ENCODE assay signal across 11 cellular contexts in genomic region chr1:43563779-43564616, GRCh38. TPM values are rescaled to one million over a fixed set of nuclear protein-coding genes. Genes with fewer than 3 reads are reported as not detected.
DNase-seq lines count a peak whose midpoint lies in the region; ATAC-seq and TF ChIP-seq lines count a peak whose summit lies in the region.
"Had no signal": no experiment of that assay in that cellular context is flagged by ENCODE, and none has a peak within 500 bp of the region (broad histone marks: within the 10 kb centered on the region; RNA-seq: fewer than 3 reads in every experiment).

No MANE protein-coding gene starts in this region.

- no peaks in the 10 kb centered on the region for H3K27me3 ChIP-seq in H7 (ENCODE audit: control insufficient read depth, insufficient read depth, low read length)
- H3K27me3 ChIP-seq in sigmoid colon = no peaks in the 10 kb centered on the region

- no peak for ATAC-seq in WTC11

- 80 to 83% methylated on average over 20 of the region's 20 CpGs for WGBS in sigmoid colon, 2 donors

- TF ChIP-seq EP300 in sigmoid colon (IDR thresholded peaks at IDR 0.05) = no peak

- DNase-seq in H7 (peak; percentile 78), WTC11 (ENCODE audit: low spot score) (no peak), glutamatergic neuron (peak; percentile 50), sigmoid colon (peak; percentile 78), HuH-7 (ENCODE audit: low spot score) (no peak), GM03348 (ENCODE audit: low spot score) (no peak), cerebellar nuclear complex (lab: John Stamatoyannopoulos, UW) (no peak)
- no peak for DNase-seq in activated naive CD4-positive, alpha-beta T cell treated with anti-CD3 and anti-CD28 coated beads for 36 hours
- DNase-seq: activated CD4-positive, alpha-beta T cell treated with anti-CD3 and anti-CD28 coated beads for 4 hours; NCI-H1436; Right ventricle myocardium superior had no signal

- H3K27me3 Mint-ChIP-seq in WTC11 (ENCODE audit: low read depth) = no peaks in the 10 kb centered on the region
- H3K27me3 Mint-ChIP-seq in glutamatergic neuron (ENCODE audit: unreplicated experiment) = peaks cover 20% of the 10 kb centered on the region
- H3K27me3 Mint-ChIP-seq in activated naive CD4-positive, alpha-beta T cell treated with anti-CD3 and anti-CD28 coated beads for 36 hours (ENCODE audit: low read depth) = peaks cover 14% of the 10 kb centered on the region

- H3K27ac ChIP-seq in sigmoid colon = peak overlapping the region; percentile 59 to 77 (median 68)

- POLR2A ChIA-PET in WTC11 (lab: Charles Lee) = no interaction called here

- TF ChIP-seq CTCF in WTC11 (IDR thresholded peaks at IDR 0.05) = no peak
- no peak for TF ChIP-seq CTCF in glutamatergic neuron (IDR thresholded peaks at IDR 0.05; ENCODE audit: partially characterized antibody, unreplicated experiment)
- no peak for TF ChIP-seq CTCF in sigmoid colon (IDR thresholded peaks at IDR 0.05)

- no peak for TF ChIP-seq POLR2A in sigmoid colon (IDR thresholded peaks at IDR 0.05)

- CTCF ChIA-PET in WTC11 (lab: Charles Lee) = interaction anchor here (0.8 to 1.7 kb wide), 5 partner anchors 10 to 34 kb away, joined by 3 to 6 read pairs (median 3); no protein-coding TSS in a partner anchor
- CTCF ChIA-PET in activated naive CD4-positive, alpha-beta T cell treated with anti-CD3 and anti-CD28 coated beads for 36 hours (lab: Charles Lee) = no interaction called here

- H3K36me3 Mint-ChIP-seq in WTC11 (peaks cover 5% of the 10 kb centered on the region; the same call in 1 of the 2 replicates), glutamatergic neuron (ENCODE audit: unreplicated experiment) (no peaks in the 10 kb centered on the region)
- no peaks in the 10 kb centered on the region for H3K36me3 Mint-ChIP-seq in activated naive CD4-positive, alpha-beta T cell treated with anti-CD3 and anti-CD28 coated beads for 36 hours (ENCODE audit: low read depth)

- H3K36me3 ChIP-seq in H7 (replicated peaks; ENCODE audit: control insufficient read depth, insufficient read depth, low read length) (peaks cover 1% of the 10 kb centered on the region), sigmoid colon (no peaks in the 10 kb centered on the region)

- intact Hi-C loops in sigmoid colon (cut with DNase I) = no loop called here
- intact Hi-C loops in activated naive CD4-positive, alpha-beta T cell treated with anti-CD3 and anti-CD28 coated beads for 36 hours (cut with micrococcal nuclease) = no loop called here

- H3K4me1 Mint-ChIP-seq in WTC11 (peaks cover 31% of the 10 kb centered on the region), glutamatergic neuron (ENCODE audit: low read depth, unreplicated experiment) (peaks cover 41% of the 10 kb centered on the region)
- H3K4me1 Mint-ChIP-seq in activated naive CD4-positive, alpha-beta T cell treated with anti-CD3 and anti-CD28 coated beads for 36 hours (ENCODE audit: low read depth) = no peaks in the 10 kb centered on the region

- H3K27ac Mint-ChIP-seq in WTC11 (peak overlapping the region; percentile 84), glutamatergic neuron (ENCODE audit: unreplicated experiment) (peak overlapping the region; percentile 98)
- H3K27ac Mint-ChIP-seq in activated naive CD4-positive, alpha-beta T cell treated with anti-CD3 and anti-CD28 coated beads for 36 hours = no peak overlapping the region

- peak overlapping the region; percentile 4; the same call in 1 of the 2 replicates for H3K4me3 Mint-ChIP-seq in WTC11
- peak overlapping the region; percentile 85 for H3K4me3 Mint-ChIP-seq in glutamatergic neuron (ENCODE audit: unreplicated experiment)
- H3K4me3 Mint-ChIP-seq in activated naive CD4-positive, alpha-beta T cell treated with anti-CD3 and anti-CD28 coated beads for 36 hours = no peak overlapping the region

- H3K4me1 ChIP-seq in sigmoid colon = peaks cover 3 to 39% (median 36%) of the 10 kb centered on the region in 4 donors

- H3K9me3 Mint-ChIP-seq in WTC11 (no peaks in the 10 kb centered on the region), glutamatergic neuron (ENCODE audit: unreplicated experiment) (peaks cover 15% of the 10 kb centered on the region)
- H3K9me3 Mint-ChIP-seq in activated naive CD4-positive, alpha-beta T cell treated with anti-CD3 and anti-CD28 coated beads for 36 hours = no peaks in the 10 kb centered on the region

- no peak overlapping the region for H3K4me3 ChIP-seq in H7 (ENCODE audit: insufficient read depth, low read depth, low read length)
- no peak overlapping the region for H3K4me3 ChIP-seq in sigmoid colon

- no peaks in the 10 kb centered on the region for H3K9me3 ChIP-seq in sigmoid colon

TF ChIP-seq in WTC11, 78 proteins besides CTCF, POLR2A, EP300 and RAD21 (continues in another document):
- TF ChIP-seq CBFB (CRISPR knock-in tag; IDR thresholded peaks at IDR 0.05; ENCODE audit: low read depth) (no peak), ATF2 (CRISPR knock-in tag; IDR thresholded peaks at IDR 0.05; ENCODE audit: borderline replicate concordance, low read depth) (no peak), SMAD4 (CRISPR knock-in tag; IDR thresholded peaks at IDR 0.05) (no peak), IRF1 (CRISPR knock-in tag; IDR thresholded peaks at IDR 0.05) (no peak), ZNF121 (CRISPR knock-in tag; IDR thresholded peaks at IDR 0.05) (no peak), NFATC4 (CRISPR knock-in tag; IDR thresholded peaks at IDR 0.05) (no peak), ZMAT4 (CRISPR knock-in tag; IDR thresholded peaks at IDR 0.05) (no peak), ZNF263 (CRISPR knock-in tag; IDR thresholded peaks at IDR 0.05; ENCODE audit: low read depth) (no peak), TEAD4 (CRISPR knock-in tag; IDR thresholded peaks at IDR 0.05) (no peak), IRF2 (CRISPR knock-in tag; IDR thresholded peaks at IDR 0.05; ENCODE audit: borderline replicate concordance, low read depth) (no peak), MLX (CRISPR knock-in tag; IDR thresholded peaks at IDR 0.05) (no peak), ZNF281 (CRISPR knock-in tag; IDR thresholded peaks at IDR 0.05) (no peak), NFYB (CRISPR knock-in tag; conservative IDR thresholded peaks at IDR 0.05; ENCODE audit: low read depth) (no peak), ZNF396 (CRISPR knock-in tag; IDR thresholded peaks at IDR 0.05; ENCODE audit: borderline replicate concordance) (no peak), PRRX2 (CRISPR knock-in tag; IDR thresholded peaks at IDR 0.05) (no peak), CREB1 (CRISPR knock-in tag; IDR thresholded peaks at IDR 0.05) (no peak)

RNA-seq across cellular contexts. Expression of gene PTPRF, which starts 33.3 kb away (rescaled TPM):
- total RNA-seq in H7 (2014; rRNA removed; shearing (Covaris generic)) = 64.1 and 79.8 TPM in 2 replicates
- total RNA-seq in WTC11 (2021) (248 to 295 TPM (median 275 TPM) in 3 replicates), glutamatergic neuron (ENCODE audit: unreplicated experiment) (171 TPM), sigmoid colon (10 to 100 TPM; 38.2 to 78.7 (median 42.9) TPM)
- 100 to 1,000 TPM in 1 of 3 donors, 10 to 100 TPM in 2; 18.6 to 125 (median 31.7) TPM for polyA plus RNA-seq in sigmoid colon
- total RNA-seq in activated naive CD4-positive, alpha-beta T cell treated with anti-CD3 and anti-CD28 coated beads for 36 hours = 1 to 10 TPM; 1.0 to 2.3 TPM

Comparison
In these comparisons a context has a peak if more than half of its experiments do, and no peak if none do; other contexts are left out.
1. DNase-seq: peak in H7 (single experiment), glutamatergic neuron (single experiment) and sigmoid colon (single experiment); none in WTC11 (single experiment), HuH-7 (single experiment), GM03348 (single experiment), activated naive CD4-positive, alpha-beta T cell treated with anti-CD3 and anti-CD28 coated beads for 36 hours (single experiment) and cerebellar nuclear complex (0 of 2).
2. RNA of gene PTPRF, which starts 33.3 kb away (total RNA-seq): 248 to 295 TPM in WTC11, 171 TPM in glutamatergic neuron (single experiment), 64.1 to 79.8 TPM in H7 and 38.2 to 78.7 TPM in sigmoid colon; 1.0 to 2.3 TPM in activated naive CD4-positive, alpha-beta T cell treated with anti-CD3 and anti-CD28 coated beads for 36 hours; every median in the first group is over 10 times any median in the second.